ENCODE assay signal across 8 cellular contexts in genomic region chr7:95511716-95512260, GRCh38. TPM values are rescaled to one million over a fixed set of nuclear protein-coding genes. Genes with fewer than 3 reads are reported as not detected.
DNase-seq lines count a peak whose midpoint lies in the region; ATAC-seq and TF ChIP-seq lines count a peak whose summit lies in the region.

No MANE protein-coding gene starts in this region.

- CTCF ChIA-PET in Caco-2 (lab: Charles Lee), result interaction anchor here (0.6 to 4.2 kb wide), 23 partner anchors 9 to 854 kb away, joined by 3 to 71 read pairs (median 4); partner anchors contain the start of gene PON3
- CTCF ChIA-PET in naive thymus-derived CD4-positive, alpha-beta T cell (lab: Charles Lee), result interaction anchor here (0.6 kb wide), 1 partner anchor 1242 kb away, joined by 3 read pairs; no protein-coding TSS in a partner anchor

- DNase-seq in Caco-2 (peak; percentile 65 to 75), NCI-H774 (lab: John Stamatoyannopoulos, UW) (peak; percentile 57)
- peak; percentile 6 to 13 for DNase-seq in activated CD8-positive, alpha-beta memory T cell treated with anti-CD3 and anti-CD28 coated beads for 4 hours (ENCODE audit: low read depth in 2 of 2)
- DNase-seq in naive thymus-derived CD4-positive, alpha-beta T cell, result peak in 5 of 9 donors; percentile 9 to 43 (median 19)
- DNase-seq in stimulated activated naive CD8-positive, alpha-beta T cell treated with anti-CD3 and anti-CD28 coated beads, Interleukin-15, Interleukin-2, amounts not matched to agents 100 U/mL and 50 U/mL, for 24 hours, result peak; percentile 65

- no peak overlapping the region for H3K27ac Mint-ChIP-seq in Caco-2 (ENCODE audit: unreplicated experiment)
- no peak overlapping the region for H3K27ac Mint-ChIP-seq in naive thymus-derived CD4-positive, alpha-beta T cell

- H3K27me3 Mint-ChIP-seq in Caco-2 (ENCODE audit: insufficient read depth, unreplicated experiment), result peaks cover 9% of the 10 kb centered on the region
- peaks cover 0 to 18% (median 16%) of the 10 kb centered on the region in 5 donors for H3K27me3 Mint-ChIP-seq in naive thymus-derived CD4-positive, alpha-beta T cell

- H3K4me3 Mint-ChIP-seq in Caco-2 (ENCODE audit: unreplicated experiment), result no peak overlapping the region
- H3K4me3 Mint-ChIP-seq in naive thymus-derived CD4-positive, alpha-beta T cell, result peak overlapping the region in 1 of 10 donors; percentile 4

- no peaks in the 10 kb centered on the region for H3K27me3 ChIP-seq in Caco-2 (replicated peaks; ENCODE audit: control insufficient read depth, insufficient read depth, low read length)
- H3K27me3 ChIP-seq in naive thymus-derived CD4-positive, alpha-beta T cell (ENCODE audit: control insufficient read depth in 2 of 2, insufficient read depth in 2 of 2, low read length in 2 of 2), result no peaks in the 10 kb centered on the region

- no peaks in the 10 kb centered on the region for H3K9me3 ChIP-seq in Caco-2
- H3K9me3 ChIP-seq in naive thymus-derived CD4-positive, alpha-beta T cell (ENCODE audit: control insufficient read depth in 2 of 3, low read length in 3 of 3), result no peaks in the 10 kb centered on the region

- no peaks in the 10 kb centered on the region for H3K9me3 Mint-ChIP-seq in Caco-2 (ENCODE audit: unreplicated experiment)
- peaks cover 0 to 3% (median 0%) of the 10 kb centered on the region in 11 donors for H3K9me3 Mint-ChIP-seq in naive thymus-derived CD4-positive, alpha-beta T cell

- no peak overlapping the region for H3K4me3 ChIP-seq in Caco-2 (ENCODE audit: low read depth, low read length)
- H3K4me3 ChIP-seq in naive thymus-derived CD4-positive, alpha-beta T cell (ENCODE audit: low read length), result no peak overlapping the region

- intact Hi-C loops in Caco-2 (cut with micrococcal nuclease; ENCODE audit: unreplicated experiment), result loop anchor here (1.0 to 2.0 kb wide), 3 partner anchors 16 to 179 kb away; no protein-coding TSS in a partner anchor
- intact Hi-C loops in naive thymus-derived CD4-positive, alpha-beta T cell (cut with micrococcal nuclease), result loop anchor here (1.0 to 5.0 kb wide), 3 partner anchors 179 to 361 kb away; no protein-coding TSS in a partner anchor

- no peaks in the 10 kb centered on the region for H3K36me3 ChIP-seq in Caco-2 (ENCODE audit: control insufficient read depth, insufficient read depth, low read length)
- no peaks in the 10 kb centered on the region for H3K36me3 ChIP-seq in naive thymus-derived CD4-positive, alpha-beta T cell (ENCODE audit: control insufficient read depth in 2 of 3, insufficient read depth in 3 of 3, low read length in 3 of 3)

- POLR2A ChIA-PET in Caco-2 (lab: Charles Lee), result interaction anchor here (0.6 kb wide), 1 partner anchor 176 kb away, joined by 5 read pairs; no protein-coding TSS in a partner anchor
- POLR2A ChIA-PET in naive thymus-derived CD4-positive, alpha-beta T cell (lab: Charles Lee), result no interaction called here

- no peaks in the 10 kb centered on the region for H3K4me1 ChIP-seq in Caco-2
- no peaks in the 10 kb centered on the region for H3K4me1 ChIP-seq in naive thymus-derived CD4-positive, alpha-beta T cell (ENCODE audit: control insufficient read depth in 2 of 2, insufficient read depth in 2 of 2, low read length in 2 of 2)

- no peaks in the 10 kb centered on the region for H3K36me3 Mint-ChIP-seq in Caco-2 (ENCODE audit: insufficient read depth, unreplicated experiment)
- H3K36me3 Mint-ChIP-seq in naive thymus-derived CD4-positive, alpha-beta T cell, result no peaks in the 10 kb centered on the region

- no peak overlapping the region for H3K27ac ChIP-seq in naive thymus-derived CD4-positive, alpha-beta T cell (ENCODE audit: low read depth, low read length)

- peak; percentile 87 for ATAC-seq in GM19372 (IDR thresholded peaks at IDR 0.05; ENCODE audit: low read depth, unreplicated experiment)
- ATAC-seq in HG03432 (IDR thresholded peaks at IDR 0.05; ENCODE audit: unreplicated experiment), result peak; percentile 93
- ATAC-seq in esophagus mucosa, result peak; percentile 81
- peak; percentile 87 for ATAC-seq in naive thymus-derived CD4-positive, alpha-beta T cell
- ATAC-seq in stimulated activated naive CD8-positive, alpha-beta T cell treated with anti-CD3 and anti-CD28 coated beads, Interleukin-15, Interleukin-2, amounts not matched to agents 100 U/mL and 50 U/mL, for 24 hours, result peak; percentile 66

- TF ChIP-seq CTCF in Caco-2 (IDR thresholded peaks at IDR 0.05; ENCODE audit: insufficient read depth in 1 of 2, low read depth in 1 of 2, low read length in 1 of 2, severe bottlenecking in 1 of 2, unreplicated experiment in 1 of 2), result peak; percentile 83 to 84

- no TSS peak for BruUV-seq in Caco-2 (replicated peaks; lab: Mats Ljungman, UMichigan)

- H3K4me1 Mint-ChIP-seq in Caco-2 (ENCODE audit: low read depth, unreplicated experiment), result no peaks in the 10 kb centered on the region
- peaks cover 0 to 4% (median 0%) of the 10 kb centered on the region in 7 donors for H3K4me1 Mint-ChIP-seq in naive thymus-derived CD4-positive, alpha-beta T cell

RNA-seq across cellular contexts. Expression of gene ASB4, which starts 26.0 kb away (rescaled TPM):
- total RNA-seq in Caco-2 (2022) (not detected in 2 replicates), esophagus mucosa (not detected)
- not detected for total RNA-seq in naive thymus-derived CD4-positive, alpha-beta T cell
- polyA plus RNA-seq in naive thymus-derived CD4-positive, alpha-beta T cell, result not detected

Comparison
In these comparisons a context has a peak if more than half of its experiments do, and no peak if none do; other contexts are left out.
1. DNase-seq: peak in every context shown above with its lines; median percentile 70 in Caco-2; 65 in stimulated activated naive CD8-positive, alpha-beta T cell treated with anti-CD3 and anti-CD28 coated beads, Interleukin-15, Interleukin-2, amounts not matched to agents 100 U/mL and 50 U/mL, for 24 hours; 57 in NCI-H774; 19 in naive thymus-derived CD4-positive, alpha-beta T cell; 10 in activated CD8-positive, alpha-beta memory T cell treated with anti-CD3 and anti-CD28 coated beads for 4 hours.